ENCODE assay signal across 19 cellular contexts in the genomic region with DNA sequence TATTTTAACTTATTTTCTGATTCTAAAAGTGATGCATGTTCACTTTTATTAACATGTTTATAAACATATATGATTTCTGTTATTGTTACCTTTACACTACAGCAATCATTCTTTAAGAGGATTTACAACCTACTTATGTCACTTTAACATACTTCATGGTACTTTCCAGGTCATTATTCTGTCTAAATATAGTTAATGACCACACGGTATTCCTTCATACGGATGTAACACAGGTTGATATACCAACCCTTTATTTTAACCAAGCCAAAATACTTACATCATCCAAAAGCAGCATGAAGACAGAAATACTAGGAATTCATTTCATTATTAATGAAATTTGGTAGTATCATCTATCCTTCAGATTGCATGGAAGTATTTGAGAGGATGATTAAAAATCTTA. TPM values are rescaled to one million over a fixed set of nuclear protein-coding genes. Genes with fewer than 3 reads are reported as not detected.
A peak's percentile ranks its signal among the peaks of the same experiment; 100 is the strongest.
DNase-seq lines count a peak whose midpoint lies in the region; ATAC-seq, FAIRE-seq and TF ChIP-seq lines count a peak whose summit lies in the region.
"Had no signal": no experiment of that assay in that cellular context is flagged by ENCODE, and none has a peak within 500 bp of the region (broad histone marks: within the 10 kb centered on the region; RNA-seq: fewer than 3 reads in every experiment).

No MANE protein-coding gene starts in this region.

- H3K36me3 ChIP-seq in left lung (peaks cover 0 to 9% of the 10 kb centered on the region in 2 donors), skeletal muscle tissue (ENCODE audit: control insufficient read depth in 3 of 3, insufficient read depth in 3 of 3, low read length in 3 of 3) (peaks cover 0 to 6% (median 4%) of the 10 kb centered on the region in 3 donors), vagina (peaks cover 0 to 2% of the 10 kb centered on the region in 2 donors)

- H3K27ac ChIP-seq in caudate nucleus (ENCODE audit: low read depth, low read length) (peak overlapping the region; percentile 82), left lung (peak overlapping the region in 1 of 2 donors; percentile 66), skeletal muscle tissue (ENCODE audit: low read depth, low read length) (peak overlapping the region; percentile 70), vagina (no peak overlapping the region)

- ATAC-seq in left lung (peak; percentile 30), HG02798 (IDR thresholded peaks at IDR 0.05; ENCODE audit: poor library complexity, unreplicated experiment) (no peak)
- ATAC-seq: activated CD4-positive, CD25-positive, alpha-beta regulatory T cell treated with anti-CD3 and anti-CD28 coated beads, Interleukin-2, amount 50 U/mL, for 24 hours; stimulated activated effector memory CD8-positive, alpha-beta T cell treated with anti-CD3 and anti-CD28 coated beads, Interleukin-12 subunit alpha, Interleukin-12 subunit beta, amount 100 ng/mL, for 72 hours had no signal

- no peak for TF ChIP-seq POLR2A in vagina (IDR thresholded peaks at IDR 0.05)

- TF ChIP-seq CTCF in left lung (IDR thresholded peaks at IDR 0.05) = no peak
- no peak for TF ChIP-seq CTCF in vagina (IDR thresholded peaks at IDR 0.05)

- FAIRE-seq in G401.6 (lab: Jason Lieb, UNC) = peak; percentile 50

- H3K4me1 ChIP-seq in left lung = no peaks in the 10 kb centered on the region
- H3K4me1 ChIP-seq in skeletal muscle tissue (ENCODE audit: control insufficient read depth in 3 of 3, insufficient read depth in 3 of 3, low read length in 3 of 3) = no peaks in the 10 kb centered on the region
- H3K4me1 ChIP-seq in vagina = no peaks in the 10 kb centered on the region

- intact Hi-C loops in left lung (cut with DNase I) (no loop called here), vagina (cut with DNase I) (no loop called here)

- DNase-seq in caudate nucleus (lab: John Stamatoyannopoulos, UW) = no peak
- DNase-seq in left lung = no peak
- no peak for DNase-seq in activated CD8-positive, alpha-beta memory T cell treated with anti-CD3 and anti-CD28 coated beads, Interleukin-2, amount 50 U/mL, for 48 hours
- no peak for DNase-seq in vagina (ENCODE audit: extremely low spot score in 2 of 2)
- no peak for DNase-seq in activated CD4-positive, CD25-positive, alpha-beta regulatory T cell (lab: John Stamatoyannopoulos, UW)
- DNase-seq: activated naive CD4-positive, alpha-beta T cell treated with anti-CD3 and anti-CD28 coated beads for 36 hours; activated T-cell treated with anti-CD3 and anti-CD28 coated beads, Interleukin-2, amount 50 U/mL, for 48 hours; central memory CD4-positive, alpha-beta T cell; esophagus squamous epithelium; MG63; NCI-H1436; NCI-H2171; NCI-H526; T1000 had no signal

- H3K4me3 ChIP-seq in left lung = no peak overlapping the region
- H3K4me3 ChIP-seq in skeletal muscle tissue (ENCODE audit: low read length in 3 of 3) = no peak overlapping the region
- H3K4me3 ChIP-seq in vagina = no peak overlapping the region

- H3K9ac ChIP-seq in skeletal muscle tissue (ENCODE audit: low read depth in 1 of 3, low read length in 3 of 3) = no peak overlapping the region

- H3K9me3 ChIP-seq in left lung = no peaks in the 10 kb centered on the region
- H3K9me3 ChIP-seq in skeletal muscle tissue (ENCODE audit: control insufficient read depth in 3 of 3, low read length in 3 of 3) = no peaks in the 10 kb centered on the region
- H3K9me3 ChIP-seq in vagina = no peaks in the 10 kb centered on the region
- H3K9me3 ChIP-seq: esophagus squamous epithelium, MG63 had no signal

- H3K27me3 ChIP-seq in left lung = no peaks in the 10 kb centered on the region
- H3K27me3 ChIP-seq in skeletal muscle tissue (ENCODE audit: control insufficient read depth in 3 of 3, insufficient read depth in 3 of 3, low read length in 3 of 3) = no peaks in the 10 kb centered on the region
- H3K27me3 ChIP-seq in vagina = no peaks in the 10 kb centered on the region
- H3K27me3 ChIP-seq: esophagus squamous epithelium, MG63 had no signal

RNA-seq across cellular contexts. Expression of a gene that starts 18.6 kb away (rescaled TPM):
- total RNA-seq in left lung = 10 to 100 TPM; 24.8 to 27.9 TPM
- 58.5 TPM for total RNA-seq in skeletal muscle tissue
- total RNA-seq in vagina = 20.6 TPM
